Comparison of ENCODE assay signal across 24 cellular contexts in the genomic region with DNA sequence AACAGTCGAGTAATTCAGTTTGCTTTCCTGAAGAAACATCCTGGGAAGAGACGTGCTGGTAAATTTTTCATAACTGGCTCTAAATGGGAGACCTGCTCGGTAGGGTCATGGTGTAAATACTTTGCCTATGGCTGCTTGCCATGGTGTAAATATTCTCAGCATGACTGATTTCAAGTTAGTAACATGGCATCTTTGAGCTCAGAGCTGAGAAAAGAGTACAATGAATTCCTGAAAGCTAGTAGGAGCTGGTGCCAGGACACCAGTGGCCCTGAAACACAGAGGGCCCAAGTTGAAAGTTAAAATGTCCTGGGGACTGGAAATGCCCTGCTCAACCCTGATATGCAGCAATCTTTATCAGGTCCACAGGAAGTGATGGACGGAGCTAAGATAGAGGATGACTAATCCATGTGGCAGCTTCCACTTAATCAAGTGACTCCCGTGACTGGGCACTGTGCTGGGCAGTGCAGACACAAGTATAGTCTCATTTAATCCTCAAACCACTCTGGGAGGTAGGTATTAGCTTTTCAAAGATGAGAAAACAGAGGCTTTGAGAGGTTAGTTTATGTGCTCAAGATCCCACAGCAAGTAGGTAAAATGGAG.
DNase-seq lines count a peak whose midpoint lies in the region; ATAC-seq, FAIRE-seq and TF ChIP-seq lines count a peak whose summit lies in the region.
"Had no signal": no experiment of that assay in that cellular context is flagged by ENCODE, and none has a peak within 500 bp of the region (broad histone marks: within the 10 kb centered on the region; RNA-seq: fewer than 3 reads in every experiment).

No MANE protein-coding gene starts in this region.

- H2BK20ac ChIP-seq in IMR-90 (ENCODE audit: low read depth, low read length): no peak overlapping the region

- no peaks in the 10 kb centered on the region for H3K9me1 ChIP-seq in IMR-90 (ENCODE audit: insufficient read depth, low read length)

- no peak for TF ChIP-seq RAD21 in IMR-90 (IDR thresholded peaks at IDR 0.05; ENCODE audit: low read length)

- H3K27ac ChIP-seq in ACC112 (ENCODE audit: low read depth, low read length): no peak overlapping the region; the same call in 1 of the 2 replicates
- H3K27ac ChIP-seq in IMR-90 (ENCODE audit: insufficient read depth, low read length): no peak overlapping the region
- H3K27ac ChIP-seq: body of pancreas, uterus had no signal

- H3K27me3 ChIP-seq in ACC112 (ENCODE audit: insufficient read depth, low read length) (no peaks in the 10 kb centered on the region), IMR-90 (ENCODE audit: control insufficient read depth, insufficient read depth, low read length) (no peaks in the 10 kb centered on the region; the same call in 1 of the 2 replicates)
- H3K27me3 ChIP-seq: body of pancreas, uterus had no signal

- H2AFZ ChIP-seq in ACC112 (ENCODE audit: low read length, unreplicated experiment): peak overlapping the region; percentile 20
- H2AFZ ChIP-seq in IMR-90 (replicated peaks; ENCODE audit: low read length, poor library complexity): no peak overlapping the region

- intact Hi-C loops in IMR-90 (cut with micrococcal nuclease): no loop called here

- H3K14ac ChIP-seq in IMR-90 (replicated peaks; ENCODE audit: low read depth, low read length): no peak overlapping the region

- H3K56ac ChIP-seq in IMR-90 (ENCODE audit: extremely low read depth, insufficient read depth, low read length): no peak overlapping the region

- no CpG with 5 or more reads among the region's 5 CpGs for WGBS in IMR-90 (ENCODE audit: extremely low coverage in 2 of 2, insufficient read length in 1 of 2), 2 experiments

- CTCF ChIA-PET in IMR-90 (lab: Yijun Ruan, JAX): no interaction called here

- no peak overlapping the region for H3K9ac ChIP-seq in IMR-90 (ENCODE audit: low read depth, low read length)

- H2BK5ac ChIP-seq in IMR-90 (ENCODE audit: low read depth, low read length, poor library complexity, severe bottlenecking): no peak overlapping the region

- H2BK120ac ChIP-seq in IMR-90 (ENCODE audit: low read depth, low read length): no peak overlapping the region

- ATAC-seq in IMR-90 (ENCODE audit: low read depth) (peak; percentile 54), HG02884 (IDR thresholded peaks at IDR 0.05; ENCODE audit: unreplicated experiment) (no peak)
- ATAC-seq: activated CD8-positive, alpha-beta T cell treated with anti-CD3 and anti-CD28 coated beads, Interleukin-2, amount 10 ng/mL, durations not matched to agents 7 days and 5 days; body of pancreas had no signal

- H4K8ac ChIP-seq in IMR-90 (ENCODE audit: low read depth in 2 of 2, low read length in 2 of 2): no peak overlapping the region

- FAIRE-seq in frontal cortex (lab: Jason Lieb, UNC): no peak

- H3K79me2 ChIP-seq in ACC112 (ENCODE audit: control insufficient read depth, insufficient read depth, low read length, unreplicated experiment): no peaks in the 10 kb centered on the region

- H4K5ac ChIP-seq in IMR-90 (ENCODE audit: low read depth, low read length): no peak overlapping the region

- POLR2A ChIA-PET in IMR-90 (lab: Charles Lee; ENCODE audit: unreplicated experiment): no interaction called here

- in situ Hi-C loops in IMR-90 (cut with MboI; ENCODE audit: low sequenced_read_pairs): no loop called here
- in situ Hi-C loops in astrocyte of the spinal cord (cut with HindIII; ENCODE audit: low sequenced_read_pairs): no loop called here

- no peak overlapping the region for H4K91ac ChIP-seq in IMR-90 (ENCODE audit: insufficient read depth, low read depth, low read length)

- H3K9me3 ChIP-seq in IMR-90 (ENCODE audit: control insufficient read depth, insufficient read depth, low read length): no peaks in the 10 kb centered on the region
- H3K9me3 ChIP-seq: body of pancreas, uterus had no signal

- H3K79me1 ChIP-seq in IMR-90 (ENCODE audit: low read depth in 1 of 2, low read length in 2 of 2): no peaks in the 10 kb centered on the region

- H3K4me2 ChIP-seq in IMR-90 (ENCODE audit: low read depth, low read length): no peak overlapping the region

- DNase-seq in IMR-90: peak; percentile 8
- DNase-seq in astrocyte of the spinal cord (ENCODE audit: low read depth, low spot score): peak; percentile 54
- DNase-seq in foreskin melanocyte: peak; percentile 4
- no peak for DNase-seq in NCI-H1436 treated with DMSO at 0.1 percent for 48 hours (lab: John Stamatoyannopoulos, UW)
- DNase-seq in stimulated activated CD4-positive, alpha-beta T cell treated with anti-CD3 and anti-CD28 coated beads, Interleukin-2, amount 100 ng/mL, for 24 hours: no peak
- DNase-seq in frontal cortex (ENCODE audit: low spot score in 2 of 2): no peak
- DNase-seq: activated CD4-positive, CD25-positive, alpha-beta regulatory T cell; activated CD8-positive, alpha-beta T cell treated with anti-CD3 and anti-CD28 coated beads, Interleukin-2, amount 10 ng/mL, durations not matched to agents 7 days and 5 days; activated naive CD4-positive, alpha-beta T cell treated with anti-CD3 and anti-CD28 coated beads for 36 hours; activated T-cell treated with anti-CD3 and anti-CD28 coated beads, Interleukin-2, amount 50 U/mL, for 24 hours; body of pancreas; CD4-positive, alpha-beta T cell; cortex of kidney; KG1; NCI-H1092; NCI-H69; nucleus accumbens; retina; SIG-M5; stimulated activated CD4-positive, alpha-beta T cell treated with anti-CD3 and anti-CD28 coated beads, Interleukin-12 subunit alpha, Interleukin-12 subunit beta, amount 100 ng/mL, for 4 hours; T-helper 2 cell; uterus had no signal

- H4K20me1 ChIP-seq in IMR-90 (ENCODE audit: insufficient read depth, low read length): no peaks in the 10 kb centered on the region

- H3K4me1 ChIP-seq in ACC112 (ENCODE audit: control insufficient read depth, insufficient read depth, low read length, unreplicated experiment): no peaks in the 10 kb centered on the region
- H3K4me1 ChIP-seq in IMR-90 (ENCODE audit: control insufficient read depth, insufficient read depth, low read length): no peaks in the 10 kb centered on the region
- H3K4me1 ChIP-seq: body of pancreas, uterus had no signal

- dilution Hi-C loops in IMR-90 (cut with HindIII; ENCODE audit: low sequenced_read_pairs, unreplicated experiment): no loop called here

- no peak overlapping the region for H3K4ac ChIP-seq in IMR-90 (ENCODE audit: low read depth, low read length)

- H2AK5ac ChIP-seq in IMR-90 (ENCODE audit: low read depth, low read length): no peak overlapping the region

- H3K4me3 ChIP-seq in ACC112 (ENCODE audit: low read depth, low read length): no peak overlapping the region
- no peak overlapping the region for H3K4me3 ChIP-seq in IMR-90 (ENCODE audit: insufficient read depth, low read depth, low read length)
- H3K4me3 ChIP-seq in astrocyte of the spinal cord (ENCODE audit: low read depth, low read length): no peak overlapping the region
- H3K4me3 ChIP-seq: body of pancreas, uterus had no signal

- H3K36me3 ChIP-seq in ACC112 (ENCODE audit: insufficient read depth, low read length) (no peaks in the 10 kb centered on the region), IMR-90 (ENCODE audit: control insufficient read depth, insufficient read depth, low read length) (no peaks in the 10 kb centered on the region)
- H3K36me3 ChIP-seq: uterus had no signal

- no peak overlapping the region for H3K23ac ChIP-seq in IMR-90 (ENCODE audit: low read depth, low read length)

- no TSS peak for BruUV-seq in IMR-90 (replicated peaks; lab: Mats Ljungman, UMichigan)

- TF ChIP-seq POLR2A in IMR-90 (IDR thresholded peaks at IDR 0.05; ENCODE audit: low read depth, low read length): no peak

- TF ChIP-seq CTCF in IMR-90 (conservative IDR thresholded peaks at IDR 0.05; ENCODE audit: low read depth, low read length) (no peak), astrocyte of the spinal cord (IDR thresholded peaks at IDR 0.05; ENCODE audit: low read depth, low read length) (no peak)

- no peak overlapping the region for H2BK15ac ChIP-seq in IMR-90 (ENCODE audit: low read depth, low read length)

- H3K18ac ChIP-seq in IMR-90 (ENCODE audit: low read depth, low read length): no peak overlapping the region

- no peak overlapping the region for H2AK9ac ChIP-seq in IMR-90 (replicated peaks; ENCODE audit: low read depth, low read length, poor library complexity)

TF ChIP-seq in IMR-90, 13 proteins besides CTCF, POLR2A, EP300 and RAD21:
- TF ChIP-seq NFE2L2 (IDR thresholded peaks at IDR 0.05; ENCODE audit: low read depth, low read length): no peak
- TF ChIP-seq, protein P1, sequence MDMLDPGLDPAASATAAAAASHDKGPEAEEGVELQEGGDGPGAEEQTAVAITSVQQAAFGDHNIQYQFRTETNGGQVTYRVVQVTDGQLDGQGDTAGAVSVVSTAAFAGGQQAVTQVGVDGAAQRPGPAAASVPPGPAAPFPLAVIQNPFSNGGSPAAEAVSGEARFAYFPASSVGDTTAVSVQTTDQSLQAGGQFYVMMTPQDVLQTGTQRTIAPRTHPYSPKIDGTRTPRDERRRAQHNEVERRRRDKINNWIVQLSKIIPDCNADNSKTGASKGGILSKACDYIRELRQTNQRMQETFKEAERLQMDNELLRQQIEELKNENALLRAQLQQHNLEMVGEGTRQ (IDR thresholded peaks at IDR 0.05; ENCODE audit: low read depth, low read length): no peak

Comparison
In these comparisons a context has a peak if more than half of its experiments do, and no peak if none do; other contexts are left out.
1. DNase-seq: peak in IMR-90 (single experiment), astrocyte of the spinal cord (single experiment) and foreskin melanocyte (single experiment); none in NCI-H1436 treated with DMSO at 0.1 percent for 48 hours (single experiment), stimulated activated CD4-positive, alpha-beta T cell treated with anti-CD3 and anti-CD28 coated beads, Interleukin-2, amount 100 ng/mL, for 24 hours (0 of 2) and frontal cortex (0 of 2).